8 cellular contexts compared by ENCODE assay signal in genomic region chr17:38885728-38886642, GRCh38. TPM values are rescaled to one million over a fixed set of nuclear protein-coding genes. Genes with fewer than 3 reads are reported as not detected.
DNase-seq lines count a peak whose midpoint lies in the region; ATAC-seq, FAIRE-seq and TF ChIP-seq lines count a peak whose summit lies in the region.

No MANE protein-coding gene starts in this region.

- peaks cover 80% of the 10 kb centered on the region in 2 donors for H3K4me1 Mint-ChIP-seq in effector memory CD8-positive, alpha-beta T cell (ENCODE audit: low read depth in 2 of 2)

- DNase-seq in D721Med (ENCODE audit: insufficient read length, low spot score) (peak; percentile 92), NCI-H524 treated with DMSO at 0.1 percent for 48 hours (lab: John Stamatoyannopoulos, UW) (peak; percentile 93), nucleus accumbens (lab: John Stamatoyannopoulos, UW) (peak in 49 of 56 donors; percentile 19 to 86 (median 63)), GM20000 (ENCODE audit: low spot score) (no peak), HT-29 (ENCODE audit: low spot score) (no peak)
- no peak for DNase-seq in effector memory CD8-positive, alpha-beta T cell
- no peak for DNase-seq in stimulated activated CD4-positive, alpha-beta T cell treated with anti-CD3 and anti-CD28 coated beads, Interleukin-2, amount 100 ng/mL, for 24 hours

- H3K27me3 Mint-ChIP-seq in effector memory CD8-positive, alpha-beta T cell: no peaks in the 10 kb centered on the region

- no peaks in the 10 kb centered on the region for H3K9me3 Mint-ChIP-seq in effector memory CD8-positive, alpha-beta T cell

- ATAC-seq in effector memory CD8-positive, alpha-beta T cell (replicated peaks): no peak
- no peak for ATAC-seq in GM18861 (IDR thresholded peaks at IDR 0.05; ENCODE audit: unreplicated experiment)

- H3K36me3 Mint-ChIP-seq in effector memory CD8-positive, alpha-beta T cell (ENCODE audit: insufficient read depth): peaks cover 91% of the 10 kb centered on the region

- peak overlapping the region; percentile 80 to 94 for H3K27ac Mint-ChIP-seq in effector memory CD8-positive, alpha-beta T cell

- peak overlapping the region; percentile 59 to 73 for H3K4me3 Mint-ChIP-seq in effector memory CD8-positive, alpha-beta T cell

- no peak for TF ChIP-seq CTCF in D721Med (IDR thresholded peaks at IDR 0.05; ENCODE audit: insufficient read depth, missing control alignments)
- no peak for TF ChIP-seq CTCF in GM20000 (IDR thresholded peaks at IDR 0.05; ENCODE audit: extremely low read depth, missing control alignments)

- FAIRE-seq in D721Med (lab: Jason Lieb, UNC): peak; percentile 29

RNA-seq across cellular contexts. Expression of gene LASP1, which starts 16.1 kb away (rescaled TPM):
- total RNA-seq in HT-29 (2014; rRNA removed; shearing (Covaris generic)): 266 and 279 TPM in 2 replicates

RNA-seq across cellular contexts. Expression of gene RPL23, which starts 32.5 kb away (rescaled TPM):
- total RNA-seq in HT-29 (2014; rRNA removed; shearing (Covaris generic)): 2,011 and 2,221 TPM in 2 replicates

Comparison
In these comparisons a context has a peak if more than half of its experiments do, and no peak if none do; other contexts are left out.
1. DNase-seq: peak in D721Med (single experiment), NCI-H524 treated with DMSO at 0.1 percent for 48 hours (single experiment) and nucleus accumbens (49 of 56); none in effector memory CD8-positive, alpha-beta T cell (0 of 3), GM20000 (single experiment), stimulated activated CD4-positive, alpha-beta T cell treated with anti-CD3 and anti-CD28 coated beads, Interleukin-2, amount 100 ng/mL, for 24 hours (0 of 2) and HT-29 (single experiment).